In the genomic region with DNA sequence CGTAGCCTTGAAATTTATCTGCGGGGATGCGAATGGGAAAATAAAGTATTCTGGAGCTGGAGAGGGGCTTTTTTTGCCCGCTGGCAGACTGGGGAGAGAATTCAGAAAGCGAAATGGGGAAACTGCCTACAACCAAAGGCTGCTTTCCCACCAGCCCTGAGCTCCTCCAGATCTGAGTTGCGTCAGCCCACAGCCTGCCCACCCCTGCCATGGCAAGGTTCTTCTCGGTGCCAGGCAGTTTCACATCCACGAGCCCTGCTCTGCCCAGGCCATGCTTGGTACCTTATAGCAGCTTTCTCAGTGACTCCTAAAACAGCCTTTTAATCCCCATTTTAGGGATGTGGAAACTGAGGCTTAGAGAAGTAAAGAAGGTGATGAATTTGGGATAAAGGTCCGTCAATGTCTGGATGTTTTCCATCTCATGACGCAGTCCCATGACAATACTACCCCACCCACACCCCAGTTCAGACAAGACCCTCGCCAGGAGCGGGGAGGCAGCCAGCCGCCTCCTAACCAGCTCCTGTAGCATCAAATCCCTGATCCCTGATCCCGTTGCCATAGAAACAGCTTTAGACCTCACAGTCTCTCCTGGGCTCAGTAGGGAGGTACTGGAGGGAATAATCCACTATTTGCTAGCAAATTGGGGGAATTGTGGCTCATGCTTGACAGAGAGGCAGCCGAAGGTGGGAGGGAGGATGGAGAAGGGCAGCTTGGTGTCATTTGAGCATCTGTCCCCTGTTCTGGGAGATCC, we compare ENCODE assay signal across 16 cellular contexts.
A peak's percentile ranks its signal among the peaks of the same experiment; 100 is the strongest.
DNase-seq lines count a peak whose midpoint lies in the region; ATAC-seq lines count a peak whose summit lies in the region.
"Had no signal": no experiment of that assay in that cellular context is flagged by ENCODE, and none has a peak within 500 bp of the region (broad histone marks: within the 10 kb centered on the region; RNA-seq: fewer than 3 reads in every experiment).

No MANE protein-coding gene starts in this region.

- no peak for ATAC-seq in GM21423 (IDR thresholded peaks at IDR 0.05; ENCODE audit: unreplicated experiment)
- ATAC-seq: activated naive CD8-positive, alpha-beta T cell treated with anti-CD3 and anti-CD28 coated beads, Interleukin-2, amount 50 U/mL, for 24 hours had no signal

- no peaks in the 10 kb centered on the region for H3K36me3 ChIP-seq in CD4-positive, alpha-beta memory T cell (ENCODE audit: insufficient read depth, low read length)
- H3K36me3 ChIP-seq: SJSA1 had no signal

- peaks cover 0 to 17% (median 15%) of the 10 kb centered on the region in 8 donors for H3K9me3 Mint-ChIP-seq in CD4-positive, alpha-beta memory T cell

- peak overlapping the region; percentile 22 to 94 (median 90) for H3K27ac Mint-ChIP-seq in CD4-positive, alpha-beta memory T cell
- H3K27ac Mint-ChIP-seq: activated naive CD8-positive, alpha-beta T cell treated with anti-CD3 and anti-CD28 coated beads, Interleukin-2, amount 50 U/mL, for 24 hours had no signal

- H3K4me1 ChIP-seq in CD4-positive, alpha-beta memory T cell (ENCODE audit: insufficient read depth, low read length) = peaks cover 27% of the 10 kb centered on the region
- H3K4me1 ChIP-seq: SJSA1 had no signal

- peak overlapping the region in 3 of 8 donors; percentile 57 to 77 (median 70) for H3K4me3 Mint-ChIP-seq in CD4-positive, alpha-beta memory T cell
- H3K4me3 Mint-ChIP-seq: activated naive CD8-positive, alpha-beta T cell treated with anti-CD3 and anti-CD28 coated beads, Interleukin-2, amount 50 U/mL, for 24 hours had no signal

- no peaks in the 10 kb centered on the region for H3K27me3 ChIP-seq in CD4-positive, alpha-beta memory T cell (ENCODE audit: insufficient read depth, low read length)
- H3K27me3 ChIP-seq: SJSA1 had no signal

- no peaks in the 10 kb centered on the region for H3K36me3 Mint-ChIP-seq in CD4-positive, alpha-beta memory T cell

- H3K27ac ChIP-seq in CD4-positive, alpha-beta memory T cell (ENCODE audit: low read depth, low read length) = peak overlapping the region; percentile 29
- H3K27ac ChIP-seq: SJSA1 had no signal

- CTCF ChIA-PET in CD4-positive, alpha-beta memory T cell (lab: Charles Lee; ENCODE audit: partially characterized antibody) = interaction anchor here (0.6 to 1.9 kb wide), 3 partner anchors 11 to 75 kb away, joined by 4 to 7 read pairs (median 4); no protein-coding TSS in a partner anchor

- H3K4me3 ChIP-seq in CD4-positive, alpha-beta memory T cell (ENCODE audit: low read length in 2 of 2) = no peak overlapping the region
- H3K4me3 ChIP-seq: SJSA1 had no signal

- peak; percentile 17 for DNase-seq in NCI-H2227 (lab: John Stamatoyannopoulos, UW; ENCODE audit: unreplicated experiment)
- DNase-seq in NCI-H2227 treated with DMSO at 0.1 percent for 48 hours (lab: John Stamatoyannopoulos, UW) = no peak
- no peak for DNase-seq in CD4-positive, alpha-beta memory T cell
- DNase-seq in NCI-H82 (lab: John Stamatoyannopoulos, UW) = peak; percentile 97
- DNase-seq in head of caudate nucleus = peak in 30 of 42 donors; percentile 11 to 88 (median 49)
- DNase-seq in C1 segment of cervical spinal cord (lab: John Stamatoyannopoulos, UW) = no peak
- DNase-seq in mesenteric fat pad (ENCODE audit: low spot score) = no peak
- DNase-seq: activated effector memory CD4-positive, alpha-beta T cell treated with anti-CD3 and anti-CD28 coated beads, Interleukin-2, amount 50 U/mL, for 16 hours; activated naive CD8-positive, alpha-beta T cell treated with anti-CD3 and anti-CD28 coated beads, Interleukin-2, amount 50 U/mL, for 24 hours; mammary epithelial cell; NCI-H1105 treated with DMSO at 0.1 percent for 48 hours; NCI-H2029; stimulated activated CD8-positive, alpha-beta memory T cell treated with anti-CD3 and anti-CD28 coated beads, Interleukin-4, amount 100 ng/mL, for 48 hours; trophoblast cell had no signal

- H3K27me3 Mint-ChIP-seq in CD4-positive, alpha-beta memory T cell = no peaks in the 10 kb centered on the region
- H3K27me3 Mint-ChIP-seq: activated naive CD8-positive, alpha-beta T cell treated with anti-CD3 and anti-CD28 coated beads, Interleukin-2, amount 50 U/mL, for 24 hours had no signal

- POLR2A ChIA-PET in CD4-positive, alpha-beta memory T cell (lab: Charles Lee; ENCODE audit: partially characterized antibody) = interaction anchor here (0.9 to 6.0 kb wide), 5 partner anchors 9 to 16 kb away, joined by 3 to 62 read pairs (median 13); no protein-coding TSS in a partner anchor

- H3K9me3 ChIP-seq in CD4-positive, alpha-beta memory T cell (ENCODE audit: control insufficient read depth in 1 of 2, low read length in 2 of 2) = no peaks in the 10 kb centered on the region

- peaks cover 11 to 41% (median 19%) of the 10 kb centered on the region in 4 donors for H3K4me1 Mint-ChIP-seq in CD4-positive, alpha-beta memory T cell

- intact Hi-C loops in CD4-positive, alpha-beta memory T cell (cut with micrococcal nuclease) = loop anchor here (1.0 kb wide), 1 partner anchor 17 kb away; no protein-coding TSS in a partner anchor
- intact Hi-C loops in head of caudate nucleus (cut with DNase I) = no loop called here

Comparison
In these comparisons a context has a peak if more than half of its experiments do, and no peak if none do; other contexts are left out.
1. DNase-seq: peak in NCI-H2227 (single experiment), NCI-H82 (single experiment) and head of caudate nucleus (30 of 42); none in NCI-H2227 treated with DMSO at 0.1 percent for 48 hours (single experiment), CD4-positive, alpha-beta memory T cell (0 of 5), C1 segment of cervical spinal cord (0 of 14) and mesenteric fat pad (single experiment).